ENCODE assay signal across 8 cellular contexts in the genomic region with DNA sequence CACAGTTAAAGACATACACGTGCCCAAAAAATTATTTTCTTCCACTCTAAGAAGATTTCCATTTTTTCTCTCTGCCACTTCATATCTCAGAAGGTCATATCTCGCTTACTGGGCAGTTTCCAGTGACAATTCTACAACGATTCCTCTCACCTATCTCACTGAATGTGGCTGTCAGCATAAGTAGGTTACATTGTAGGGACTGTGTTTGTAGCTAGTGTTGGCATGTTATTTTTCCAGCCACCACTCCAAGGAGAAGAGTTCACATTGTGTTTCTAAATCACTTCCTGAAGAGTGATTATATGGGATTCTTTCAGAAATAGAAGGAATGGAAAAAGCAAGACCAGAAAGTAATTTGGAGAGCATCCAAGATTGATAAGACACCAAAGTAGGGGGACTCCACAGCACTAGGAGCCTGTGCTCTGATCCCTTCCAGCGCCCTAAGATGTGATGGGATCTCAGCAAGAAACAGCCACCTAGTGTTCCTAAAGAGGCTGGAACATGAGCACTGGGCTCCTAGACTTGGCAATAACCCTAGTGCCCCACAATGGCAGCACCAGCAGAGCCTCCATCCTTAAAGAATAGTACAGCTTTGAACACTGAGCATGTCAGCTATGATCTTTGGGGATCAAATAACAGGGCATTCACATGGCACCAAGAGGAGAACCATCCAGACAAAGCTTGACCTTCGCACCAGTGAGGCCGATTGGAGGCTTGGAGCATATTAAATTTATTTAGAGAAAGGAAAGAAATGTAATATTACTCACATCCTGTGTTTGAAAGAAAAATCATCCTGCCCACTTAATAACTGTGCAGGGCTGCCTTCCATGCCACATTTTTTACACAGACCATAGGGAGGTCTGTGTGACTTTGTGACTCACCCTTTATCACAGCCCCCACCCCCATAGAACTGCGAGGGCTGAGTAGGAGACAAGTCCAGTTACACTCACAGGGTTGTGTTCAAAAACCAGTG. TPM values are rescaled to one million over a fixed set of nuclear protein-coding genes. Genes with fewer than 3 reads are reported as not detected.
DNase-seq lines count a peak whose midpoint lies in the region; ATAC-seq and TF ChIP-seq lines count a peak whose summit lies in the region.

No MANE protein-coding gene starts in this region.

- no peak for TF ChIP-seq POLR2A in upper lobe of left lung (IDR thresholded peaks at IDR 0.05)

- DNase-seq in Right ventricle myocardium superior (no peak), Right ventricle myocardium inferior (ENCODE audit: missing footprints) (no peak), MG63 (peak; percentile 94), fibroblast of pulmonary artery (ENCODE audit: low read depth) (peak; percentile 90), upper lobe of left lung (no peak), globus pallidus (ENCODE audit: low spot score) (no peak), NCI-H446 (lab: John Stamatoyannopoulos, UW) (no peak), activated gamma-delta T cell (lab: John Stamatoyannopoulos, UW) (no peak)

- ATAC-seq in Right ventricle myocardium superior (ENCODE audit: poor library complexity) (peak; percentile 58), Right ventricle myocardium inferior (no peak), upper lobe of left lung (ENCODE audit: low FRiP score in 2 of 2) (peak; percentile 47 to 71)

- intact Hi-C loops in Right ventricle myocardium superior (cut with DNase I), result loop anchor here (5.0 kb wide), 2 partner anchors 49 to 224 kb away; a partner anchor contains a TSS
- intact Hi-C loops in Right ventricle myocardium inferior (cut with DNase I), result no loop called here

- TF ChIP-seq EP300 in upper lobe of left lung (IDR thresholded peaks at IDR 0.05), result no peak

- peak overlapping the region; percentile 7 to 59 (median 44) for H3K27ac ChIP-seq in upper lobe of left lung

- no peak for TF ChIP-seq CTCF in fibroblast of pulmonary artery (IDR thresholded peaks at IDR 0.05; ENCODE audit: low read length, missing control alignments)
- no peak for TF ChIP-seq CTCF in upper lobe of left lung (IDR thresholded peaks at IDR 0.05)

- H3K9me3 ChIP-seq in MG63, result peaks cover 4% of the 10 kb centered on the region; the same call in 1 of the 2 replicates
- H3K9me3 ChIP-seq in upper lobe of left lung, result no peaks in the 10 kb centered on the region

- no peak overlapping the region for H3K4me3 ChIP-seq in MG63
- H3K4me3 ChIP-seq in fibroblast of pulmonary artery (replicated peaks; ENCODE audit: low read depth, low read length), result no peak overlapping the region
- no peak overlapping the region for H3K4me3 ChIP-seq in upper lobe of left lung

- H3K4me1 ChIP-seq in upper lobe of left lung, result peaks cover 28 to 40% (median 35%) of the 10 kb centered on the region in 4 donors

- H3K27me3 ChIP-seq in MG63, result no peaks in the 10 kb centered on the region
- H3K27me3 ChIP-seq in upper lobe of left lung, result no peaks in the 10 kb centered on the region

- H3K36me3 ChIP-seq in MG63 (0 out of 2 replicates have a peak, but pooled peaks cover 2% of the 10 kb centered on the region), upper lobe of left lung (no peaks in the 10 kb centered on the region)

- 68% methylated on average over 7 of the region's 7 CpGs for WGBS in upper lobe of left lung, 2 donors

RNA-seq across cellular contexts. Expression of a gene that starts 51.8 kb away (rescaled TPM):
- total RNA-seq in Right ventricle myocardium superior (300 TPM), Right ventricle myocardium inferior (387 TPM), upper lobe of left lung (100 to 1,000 TPM; 207 to 951 (median 552) TPM)
- total RNA-seq in MG63 (2014; rRNA removed; shearing (Covaris generic); ENCODE audit: low replicate concordance), result 287 and 342 TPM in 2 replicates

Comparison
In these comparisons a context has a peak if more than half of its experiments do, and no peak if none do; other contexts are left out.
1. DNase-seq: peak in MG63 (single experiment) and fibroblast of pulmonary artery (single experiment); none in Right ventricle myocardium superior (single experiment), Right ventricle myocardium inferior (single experiment), upper lobe of left lung (0 of 2), globus pallidus (single experiment), NCI-H446 (0 of 2) and activated gamma-delta T cell (single experiment).